Comparison of ENCODE assay signal across 34 cellular contexts in genomic region chr14:27660683-27661082, GRCh38.
"Had no signal": no experiment of that assay in that cellular context is flagged by ENCODE, and none has a peak within 500 bp of the region (broad histone marks: within the 10 kb centered on the region; RNA-seq: fewer than 3 reads in every experiment).

No MANE protein-coding gene starts in this region.

- H3K36me3 ChIP-seq: adrenal gland, ascending aorta, brain microvascular endothelial cell, breast epithelium, cardiac muscle cell had no signal

- FAIRE-seq: astrocyte, bronchial epithelial cell had no signal

- H3K4me1 ChIP-seq: adrenal gland, ascending aorta, body of pancreas, breast epithelium had no signal

- H3K27ac ChIP-seq: adrenal gland, ascending aorta, body of pancreas, brain microvascular endothelial cell, breast epithelium, cardiac muscle cell had no signal

- ATAC-seq: activated naive CD4-positive, alpha-beta T cell treated with anti-CD3 and anti-CD28 coated beads, Interleukin-2, amount 50 U/mL, for 72 hours; activated naive CD8-positive, alpha-beta T cell treated with anti-CD3 and anti-CD28 coated beads, Interleukin-2, amount 50 U/mL, for 24 hours; activated T-cell treated with anti-CD3 and anti-CD28 coated beads, Interleukin-2, amount 50 U/mL, for 4 hours; activated T-cell treated with anti-CD3 and anti-CD28 coated beads, Interleukin-2, amount 50 U/mL, for 72 hours; activated T-helper 17 cell treated with anti-CD3 and anti-CD28 coated beads, Interleukin-2, amount 50 U/mL, for 72 hours; body of pancreas had no signal

- H3K27me3 ChIP-seq: adrenal gland, ascending aorta, body of pancreas, brain microvascular endothelial cell, breast epithelium, cardiac muscle cell had no signal

- H3K9me3 ChIP-seq: adrenal gland, body of pancreas had no signal

- DNase-seq: activated effector memory CD4-positive, alpha-beta T cell treated with anti-CD3 and anti-CD28 coated beads, Interleukin-2, amount 50 U/mL, for 16 hours; activated effector memory CD4-positive, alpha-beta T cell treated with Interleukin-2 at 50 U/mL for 16 hours; activated gamma-delta T cell; activated gamma-delta T cell treated with Interleukin-2 at 50 U/mL for 16 hours; activated naive CD4-positive, alpha-beta T cell; activated naive CD4-positive, alpha-beta T cell treated with anti-CD3 and anti-CD28 coated beads for 36 hours; activated naive CD4-positive, alpha-beta T cell treated with anti-CD3 and anti-CD28 coated beads, Interleukin-2, amount 10 ng/mL, durations not matched to agents 7 days and 5 days; activated naive CD4-positive, alpha-beta T cell treated with anti-CD3 and anti-CD28 coated beads, Interleukin-2, amount 50 U/mL, for 16 hours; activated naive CD4-positive, alpha-beta T cell treated with Interleukin-2 at 50 U/mL for 16 hours; activated naive CD8-positive, alpha-beta T cell treated with anti-CD3 and anti-CD28 coated beads for 36 hours; activated naive CD8-positive, alpha-beta T cell treated with anti-CD3 and anti-CD28 coated beads, Interleukin-2, amount 10 ng/mL, durations not matched to agents 7 days and 5 days; activated naive CD8-positive, alpha-beta T cell treated with anti-CD3 and anti-CD28 coated beads, Interleukin-2, amount 50 U/mL, for 24 hours; activated T-cell treated with anti-CD3 and anti-CD28 coated beads, Interleukin-2, amount 50 U/mL, for 1 hour; activated T-cell treated with anti-CD3 and anti-CD28 coated beads, Interleukin-2, amount 50 U/mL, for 24 hours; activated T-cell treated with anti-CD3 and anti-CD28 coated beads, Interleukin-2, amount 50 U/mL, for 4 hours; activated T-cell treated with anti-CD3 and anti-CD28 coated beads, Interleukin-2, amount 50 U/mL, for 48 hours; activated T-cell treated with anti-CD3 and anti-CD28 coated beads, Interleukin-2, amount 50 U/mL, for 72 hours; adrenal gland; amniotic stem cell; amygdala; anterior cingulate cortex; aorta; body of pancreas; brain microvascular endothelial cell; caudate nucleus; central memory CD4-positive, alpha-beta T cell; cerebellar nuclear complex had no signal

- H3K4me3 ChIP-seq: adrenal gland, ascending aorta, body of pancreas, breast epithelium, cardiac muscle cell had no signal
